ENCODE assay signal across 9 cellular contexts in genomic region chr10:62242965-62243646, GRCh38. TPM values are rescaled to one million over a fixed set of nuclear protein-coding genes. Genes with fewer than 3 reads are reported as not detected.
DNase-seq lines count a peak whose midpoint lies in the region; ATAC-seq, FAIRE-seq and TF ChIP-seq lines count a peak whose summit lies in the region.
"Not testable (repeated sequence)": the region's sequence is repeated elsewhere in the genome, so short reads cannot be mapped to it uniquely, and the experiment has no call there.
"Had no signal": no experiment of that assay in that cellular context is flagged by ENCODE, and none has a peak within 500 bp of the region (broad histone marks: within the 10 kb centered on the region; RNA-seq: fewer than 3 reads in every experiment).

No MANE protein-coding gene starts in this region.

- H3K79me2 ChIP-seq in Loucy (ENCODE audit: insufficient read depth, low read length), result peaks cover 42% of the 10 kb centered on the region
- not testable (repeated sequence) for H3K79me2 ChIP-seq in keratinocyte (ENCODE audit: control insufficient read depth, insufficient read depth, low read length)

- H3K9ac ChIP-seq in Loucy (ENCODE audit: low read depth, low read length, poor library complexity, severe bottlenecking) (peak overlapping the region; percentile 51), keratinocyte (ENCODE audit: control insufficient read depth, extremely low read depth, insufficient read depth, low read length) (peak overlapping the region; percentile 14)

- POLR2A ChIA-PET in CD4-positive, alpha-beta T cell (lab: Charles Lee), result interaction anchor here (0.6 to 3.8 kb wide), 6 partner anchors 40 to 492 kb away, joined by 3 to 38 read pairs (median 5); no protein-coding TSS in a partner anchor

- not testable (repeated sequence) for DNase-seq in CD4-positive, alpha-beta T cell; T-helper 17 cell; central memory CD8-positive, alpha-beta T cell (ENCODE audit: low spot score in 2 of 2)
- DNase-seq in keratinocyte (ENCODE audit: low read depth, low spot score) (peak; percentile 50), skeletal muscle cell (ENCODE audit: low read depth) (peak; percentile 89)

- H3K9me1 ChIP-seq in keratinocyte (ENCODE audit: control insufficient read depth, extremely low read depth, insufficient read depth, low read length), result not testable (repeated sequence)

- H3K4me3 Mint-ChIP-seq in CD4-positive, alpha-beta T cell, result peak overlapping the region; percentile 13
- peak overlapping the region; percentile 26 for H3K4me3 Mint-ChIP-seq in T-helper 17 cell
- H3K4me3 Mint-ChIP-seq in central memory CD8-positive, alpha-beta T cell, result not testable (repeated sequence)

- peaks cover 50% of the 10 kb centered on the region for H3K4me1 Mint-ChIP-seq in CD4-positive, alpha-beta T cell (ENCODE audit: low read depth)
- peaks cover 16% of the 10 kb centered on the region for H3K4me1 Mint-ChIP-seq in T-helper 17 cell
- H3K4me1 Mint-ChIP-seq in central memory CD8-positive, alpha-beta T cell, result peaks cover 15% of the 10 kb centered on the region

- peak; percentile 98 for FAIRE-seq in keratinocyte (lab: Jason Lieb, UNC)

- not testable (repeated sequence) for H3K27me3 ChIP-seq in CD4-positive, alpha-beta T cell (ENCODE audit: control insufficient read depth, insufficient read depth, low read length); Loucy (ENCODE audit: insufficient read depth, low read length, poor library complexity, severe bottlenecking); keratinocyte (ENCODE audit: control insufficient read depth, extremely low read depth, insufficient read depth, low read length)

- ATAC-seq in CD4-positive, alpha-beta T cell (ENCODE audit: poor library complexity); T-helper 17 cell; central memory CD8-positive, alpha-beta T cell (replicated peaks; ENCODE audit: extremely low read depth, poor library complexity, severe bottlenecking): not testable (repeated sequence)
- ATAC-seq in GM19351 (IDR thresholded peaks at IDR 0.05; ENCODE audit: unreplicated experiment) (peak; percentile 84), HG02970 (IDR thresholded peaks at IDR 0.05; ENCODE audit: low FRiP score, unreplicated experiment) (peak; percentile 86)

- H3K27me3 Mint-ChIP-seq in CD4-positive, alpha-beta T cell; T-helper 17 cell; central memory CD8-positive, alpha-beta T cell: not testable (repeated sequence)

- H3K9me3 Mint-ChIP-seq in CD4-positive, alpha-beta T cell; central memory CD8-positive, alpha-beta T cell: not testable (repeated sequence)

- not testable (repeated sequence) for H3K9me3 ChIP-seq in CD4-positive, alpha-beta T cell (ENCODE audit: control insufficient read depth, low read length); Loucy (ENCODE audit: insufficient read depth, low read depth, low read length); T-helper 17 cell (ENCODE audit: control insufficient read depth, low read length, poor library complexity, severe bottlenecking); keratinocyte (ENCODE audit: control insufficient read depth, low read depth, low read length)

- intact Hi-C loops in CD4-positive, alpha-beta T cell (cut with DNase I, micrococcal nuclease), result loop anchor here in 1 of 2 experiments (5.0 kb wide), 1 partner anchor 61 kb away; no protein-coding TSS in a partner anchor

- peak overlapping the region; percentile 62 for H3K27ac Mint-ChIP-seq in CD4-positive, alpha-beta T cell
- H3K27ac Mint-ChIP-seq in T-helper 17 cell, result peak overlapping the region; percentile 81
- H3K27ac Mint-ChIP-seq in central memory CD8-positive, alpha-beta T cell (ENCODE audit: low read depth), result peak overlapping the region; percentile 23

- not testable (repeated sequence) for H2AFZ ChIP-seq in Loucy (ENCODE audit: low read length)
- H2AFZ ChIP-seq in keratinocyte (ENCODE audit: control insufficient read depth, low read length), result peak overlapping the region; percentile 44

- CTCF ChIA-PET in CD4-positive, alpha-beta T cell (lab: Charles Lee), result interaction anchor here (0.6 to 3.9 kb wide), 2 partner anchors 205 to 346 kb away, joined by 3 to 74 read pairs; no protein-coding TSS in a partner anchor

- H4K20me1 ChIP-seq in Loucy (ENCODE audit: insufficient read depth, low read length, poor library complexity, severe bottlenecking); keratinocyte (ENCODE audit: control insufficient read depth, extremely low read depth, insufficient read depth, low read length): not testable (repeated sequence)

- H3F3A ChIP-seq in Loucy (ENCODE audit: low read depth), result not testable (repeated sequence)

- peak overlapping the region; percentile 69 for H3K4me2 ChIP-seq in Loucy (ENCODE audit: low read depth, low read length, poor library complexity, severe bottlenecking)
- peak overlapping the region; percentile 65 for H3K4me2 ChIP-seq in keratinocyte (ENCODE audit: control insufficient read depth, extremely low read depth, insufficient read depth, low read depth, low read length)

- H3K27ac ChIP-seq in CD4-positive, alpha-beta T cell (ENCODE audit: low read depth, low read length), result not testable (repeated sequence)
- H3K27ac ChIP-seq in keratinocyte (ENCODE audit: control insufficient read depth, insufficient read depth, low read length), result peak overlapping the region; percentile 56

- H3K4me1 ChIP-seq in Loucy (ENCODE audit: insufficient read depth, low read length, poor library complexity, severe bottlenecking) (peaks cover 57% of the 10 kb centered on the region), keratinocyte (ENCODE audit: control insufficient read depth, extremely low read depth, insufficient read depth, low read length) (peaks cover 10% of the 10 kb centered on the region)

- H3K9me2 ChIP-seq in Loucy (replicated peaks; ENCODE audit: low read depth, low read length), result not testable (repeated sequence)

- dilution Hi-C loops in keratinocyte (cut with MboI; ENCODE audit: extremely low pct_ligation_motif_present, low sequenced_read_pairs), result not testable (repeated sequence)

- not testable (repeated sequence) for H3K36me3 ChIP-seq in Loucy (ENCODE audit: insufficient read depth, low read length); keratinocyte (ENCODE audit: control insufficient read depth in 2 of 2, extremely low read depth in 1 of 2, insufficient read depth in 2 of 2, low read length in 2 of 2)

- TF ChIP-seq CTCF in CD4-positive, alpha-beta T cell (IDR thresholded peaks at IDR 0.05); Loucy (conservative IDR thresholded peaks at IDR 0.05; ENCODE audit: low read length); keratinocyte (optimal IDR thresholded peaks at IDR 0.05 in 1 of 3, IDR thresholded peaks at IDR 0.05 in 1 of 3, conservative IDR thresholded peaks at IDR 0.05 in 1 of 3; ENCODE audit: extremely low read depth in 1 of 3, insufficient read depth in 2 of 3, low read length in 3 of 3): not testable (repeated sequence)

- H3K4me3 ChIP-seq in Loucy (ENCODE audit: low read length, poor library complexity, severe bottlenecking) (peak overlapping the region; percentile 31), keratinocyte (ENCODE audit: control insufficient read depth in 2 of 3, extremely low read depth in 1 of 3, insufficient read depth in 2 of 3, low read depth in 1 of 3, low read length in 3 of 3) (peak overlapping the region; percentile 30 to 53 (median 33)), skeletal muscle cell (ENCODE audit: low read depth, low read length) (peak overlapping the region; percentile 40)

- H3K36me3 Mint-ChIP-seq in CD4-positive, alpha-beta T cell (ENCODE audit: low read depth); T-helper 17 cell (ENCODE audit: low read depth); central memory CD8-positive, alpha-beta T cell (ENCODE audit: insufficient read depth): not testable (repeated sequence)

RNA-seq across cellular contexts. Expression of gene RTKN2, which starts 25.5 kb away (rescaled TPM):
- 1 to 10 TPM; 3.7 to 3.9 TPM for total RNA-seq in CD4-positive, alpha-beta T cell
- 1 to 10 TPM; 3.8 to 8.1 TPM for total RNA-seq in T-helper 17 cell
- 1.2 to 3.2 TPM (median 2.2 TPM) in 3 replicates for polyA plus RNA-seq in keratinocyte
- 1.7 TPM for polyA plus RNA-seq in keratinocyte (2011; ENCODE audit: low read depth)
- polyA plus RNA-seq in keratinocyte (2011; cell fraction: cytosol; rRNA removed), result 0.91 and 2.1 TPM in 2 replicates
- polyA plus RNA-seq in keratinocyte (2011; cell fraction: nucleus; rRNA removed), result 1.9 and 3.1 TPM in 2 replicates
- polyA plus RNA-seq in keratinocyte (2012; ENCODE audit: low replicate concordance), result 1.5 and 2.8 TPM in 2 replicates
- polyA minus RNA-seq in keratinocyte, result 0.46 to 3.7 TPM (median 0.99 TPM) in 3 replicates
- 1.7 TPM for polyA minus RNA-seq in keratinocyte (2011; cell fraction: cytosol; rRNA and poly(A)+ RNA removed)
- polyA minus RNA-seq in keratinocyte (2011; cell fraction: nucleus; rRNA and poly(A)+ RNA removed), result 2.7 and 5.4 TPM in 2 replicates
- total RNA-seq: ascending aorta had no signal

Comparison
In these comparisons a context has a peak if more than half of its experiments do, and no peak if none do; other contexts are left out.
1. H3K27ac Mint-ChIP-seq: peak in every context shown above with its lines; median percentile 81 in T-helper 17 cell; 62 in CD4-positive, alpha-beta T cell; 23 in central memory CD8-positive, alpha-beta T cell.